In the genomic region with DNA sequence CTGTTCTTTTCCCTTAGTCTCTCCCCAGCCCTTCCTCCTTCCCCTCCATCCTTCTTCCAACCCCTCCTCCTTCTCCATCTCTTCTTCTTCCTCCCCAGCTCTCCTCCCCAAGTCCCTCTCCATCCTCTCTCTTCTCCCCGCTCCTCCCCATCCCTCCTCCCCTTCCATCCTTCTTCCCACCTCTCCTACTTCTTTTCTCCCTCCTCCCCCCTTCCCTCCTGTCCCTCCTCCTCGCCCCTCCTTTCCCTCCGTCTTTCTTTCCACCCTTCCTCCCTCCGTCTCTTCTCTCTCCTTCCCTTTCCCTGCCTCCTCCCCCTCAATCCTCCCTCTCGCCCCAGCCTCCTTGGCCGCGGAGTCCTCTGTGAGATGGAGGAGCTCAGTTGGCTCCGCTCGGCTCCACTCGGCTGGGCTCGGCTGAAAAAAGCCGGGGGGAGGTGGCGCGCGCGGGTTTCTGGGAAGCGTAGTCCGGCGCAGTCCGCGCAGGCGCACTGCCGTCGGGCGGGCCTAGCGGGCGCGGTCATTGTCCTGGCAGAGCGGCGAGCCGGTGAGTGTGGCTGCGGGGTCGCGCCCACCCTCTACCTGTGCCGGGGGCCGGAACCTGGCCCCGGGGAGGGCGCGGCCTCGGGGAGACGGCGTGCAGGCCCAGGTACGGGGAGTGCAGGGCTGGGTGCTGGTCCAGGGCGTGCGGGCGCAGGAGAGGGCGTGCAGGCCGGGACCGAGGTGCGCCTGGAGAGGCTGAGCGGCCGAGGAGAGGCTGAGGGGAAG, we compare ENCODE assay signal across 9 cellular contexts. TPM values are rescaled to one million over a fixed set of nuclear protein-coding genes. Genes with fewer than 3 reads are reported as not detected.
A peak's percentile ranks its signal among the peaks of the same experiment; 100 is the strongest.
DNase-seq lines count a peak whose midpoint lies in the region; FAIRE-seq and TF ChIP-seq lines count a peak whose summit lies in the region.
"Had no signal": no experiment of that assay in that cellular context is flagged by ENCODE, and none has a peak within 500 bp of the region (broad histone marks: within the 10 kb centered on the region; RNA-seq: fewer than 3 reads in every experiment).

A gene (plus strand): TSS at position 520 of the 765 bp plus-strand sequence. CDS start 6,257 bp downstream, outside the sequence.

- H3K4me1 ChIP-seq in CD4-positive, alpha-beta memory T cell (ENCODE audit: insufficient read depth, low read length): peaks cover 17% of the 10 kb centered on the region
- peaks cover 6% of the 10 kb centered on the region for H3K4me1 ChIP-seq in OCI-LY3 (ENCODE audit: low read length)

- TF ChIP-seq POLR2A in erythroblast (IDR thresholded peaks at IDR 0.05; ENCODE audit: low read length): no peak

- H3K4me1 Mint-ChIP-seq in CD4-positive, alpha-beta memory T cell: peaks cover 12 to 22% (median 16%) of the 10 kb centered on the region in 4 donors

- peaks cover 0 to 2% of the 10 kb centered on the region in 2 donors for H3K27me3 Mint-ChIP-seq in CD4-positive, alpha-beta memory T cell

- H3K27ac ChIP-seq in CD4-positive, alpha-beta memory T cell (ENCODE audit: low read depth, low read length): peak within 1 kb of the TSS; percentile 63
- H3K27ac ChIP-seq in OCI-LY3 (ENCODE audit: low read length): no peak within 1 kb of the TSS

- peak; percentile 81 for FAIRE-seq in HTR-8/SVneo (lab: Jason Lieb, UNC)
- FAIRE-seq: islet of Langerhans had no signal

- DNase-seq in CD4-positive, alpha-beta memory T cell: peak; percentile 82 to 87 (median 83)
- DNase-seq in GM20000 (ENCODE audit: low spot score) (peak; percentile 97), HTR-8/SVneo (ENCODE audit: insufficient read length, low spot score) (peak; percentile 91), activated T-cell treated with anti-CD3 and anti-CD28 coated beads for 48 hours (ENCODE audit: low read depth) (peak; percentile 87), erythroblast (lab: John Stamatoyannopoulos, UW) (peak; percentile 82 to 83), mucosa of gallbladder (ENCODE audit: low spot score) (peak; percentile 89)
- peak; percentile 64 to 83 for DNase-seq in stimulated activated CD8-positive, alpha-beta memory T cell treated with anti-CD3 and anti-CD28 coated beads, Interleukin-4, amount 100 ng/mL, for 1 hour (ENCODE audit: low read depth in 2 of 2, low spot score in 1 of 2)

- H3K9me3 ChIP-seq in CD4-positive, alpha-beta memory T cell (ENCODE audit: control insufficient read depth in 1 of 2, low read length in 2 of 2): no peaks in the 10 kb centered on the region
- H3K9me3 ChIP-seq in OCI-LY3 (ENCODE audit: insufficient read depth, low read length): peaks cover 16% of the 10 kb centered on the region

- H3K36me3 Mint-ChIP-seq in CD4-positive, alpha-beta memory T cell: peaks cover 23 to 29% of the 10 kb centered on the region in 2 donors

- H3K4me2 ChIP-seq in OCI-LY3 (ENCODE audit: low read length): peak within 1 kb of the TSS; percentile 89

- no peaks in the 10 kb centered on the region for H3K27me3 ChIP-seq in CD4-positive, alpha-beta memory T cell (ENCODE audit: insufficient read depth, low read length)
- H3K27me3 ChIP-seq in OCI-LY3 (ENCODE audit: low read depth, low read length): no peaks in the 10 kb centered on the region

- no peaks in the 10 kb centered on the region for H4K20me1 ChIP-seq in OCI-LY3 (ENCODE audit: insufficient read depth, low read length)

- POLR2A ChIA-PET in CD4-positive, alpha-beta memory T cell (lab: Charles Lee; ENCODE audit: partially characterized antibody): interaction anchor here (0.6 to 1.3 kb wide), 4 partner anchors 28 to 840 kb away, joined by 3 to 6 read pairs (median 4); a partner anchor contains a TSS

- TF ChIP-seq CTCF in GM20000 (IDR thresholded peaks at IDR 0.05; ENCODE audit: extremely low read depth, missing control alignments) (no peak), OCI-LY3 (IDR thresholded peaks at IDR 0.05; ENCODE audit: low read depth, low read length) (no peak)

- H3K4me3 Mint-ChIP-seq in CD4-positive, alpha-beta memory T cell: peak within 1 kb of the TSS; percentile 88 to 98 (median 93)

- peaks cover 0 to 39% (median 28%) of the 10 kb centered on the region in 8 donors for H3K9me3 Mint-ChIP-seq in CD4-positive, alpha-beta memory T cell

- peak within 1 kb of the TSS; percentile 54 to 94 (median 91) for H3K27ac Mint-ChIP-seq in CD4-positive, alpha-beta memory T cell

- peaks cover 38% of the 10 kb centered on the region for H3K79me2 ChIP-seq in OCI-LY3 (ENCODE audit: low read length)

- CTCF ChIA-PET in CD4-positive, alpha-beta memory T cell (lab: Charles Lee; ENCODE audit: partially characterized antibody): interaction anchor here (1.3 kb wide), 1 partner anchor 202 kb away, joined by 4 read pairs; a partner anchor contains a TSS

- peak within 1 kb of the TSS; percentile 99 for H2AFZ ChIP-seq in OCI-LY3 (ENCODE audit: low read depth, low read length)

- H3K9ac ChIP-seq in OCI-LY3 (ENCODE audit: low read length): peak within 1 kb of the TSS; percentile 85

- intact Hi-C loops in CD4-positive, alpha-beta memory T cell (cut with micrococcal nuclease): loop anchor here (1.0 to 5.0 kb wide), 4 partner anchors 28 to 193 kb away; a partner anchor contains a TSS

- no peaks in the 10 kb centered on the region for H3K36me3 ChIP-seq in CD4-positive, alpha-beta memory T cell (ENCODE audit: insufficient read depth, low read length)
- H3K36me3 ChIP-seq in OCI-LY3 (replicated peaks; ENCODE audit: low read depth, low read length): peaks cover 29% of the 10 kb centered on the region

- peak within 1 kb of the TSS; percentile 55 to 57 for H3K4me3 ChIP-seq in CD4-positive, alpha-beta memory T cell (ENCODE audit: low read length in 2 of 2)
- peak within 1 kb of the TSS; percentile 93 for H3K4me3 ChIP-seq in OCI-LY3 (ENCODE audit: low read length)

RNA-seq across cellular contexts. Expression of the gene that starts here (rescaled TPM):
- 1 to 10 TPM; 8.2 to 8.3 TPM for total RNA-seq in CD4-positive, alpha-beta memory T cell
- polyA plus RNA-seq in CD4-positive, alpha-beta memory T cell: 10 to 100 TPM in 1 of 2 donors, 1 to 10 TPM in 1; 7.1 to 13.7 TPM
- 8.1 TPM for total RNA-seq in mucosa of gallbladder
